9 cellular contexts compared by ENCODE assay signal in the genomic region with DNA sequence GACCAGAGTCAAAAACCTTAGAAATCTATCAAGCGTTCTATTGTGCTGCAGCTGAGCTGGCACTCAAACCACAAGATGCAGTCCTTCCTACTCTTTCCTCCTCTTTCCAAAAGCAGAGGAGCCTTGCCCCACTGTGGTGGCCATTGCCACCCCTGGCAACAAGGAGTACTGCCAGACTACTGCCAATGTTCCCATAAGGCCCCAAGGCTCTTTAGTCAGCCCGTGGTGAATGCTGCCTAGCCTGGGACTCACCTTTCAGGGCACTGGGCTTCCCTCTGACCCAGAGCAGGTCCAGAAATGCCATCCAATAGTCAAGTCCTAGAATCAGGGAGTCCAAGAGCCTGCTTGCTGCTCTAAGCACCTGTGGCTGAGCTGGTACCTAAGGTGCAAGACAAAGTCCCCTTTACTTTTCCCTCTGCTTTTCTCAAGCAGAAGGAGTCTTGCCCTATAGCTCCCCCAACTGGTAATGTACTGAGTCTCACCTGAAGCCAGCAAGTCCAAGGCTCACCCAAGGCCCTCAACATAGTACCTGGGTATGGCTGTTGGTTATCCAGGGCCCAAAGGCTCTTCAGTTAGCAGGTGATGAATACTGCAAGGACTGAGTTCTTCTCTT.
DNase-seq lines count a peak whose midpoint lies in the region; ATAC-seq, FAIRE-seq and TF ChIP-seq lines count a peak whose summit lies in the region.
"Had no signal": no experiment of that assay in that cellular context is flagged by ENCODE, and none has a peak within 500 bp of the region (broad histone marks: within the 10 kb centered on the region; RNA-seq: fewer than 3 reads in every experiment).

No MANE protein-coding gene starts in this region.

- in situ Hi-C loops in Caki2 (cut with HindIII; ENCODE audit: low pct_unique_long_range_greater_than_20kb, low sequenced_read_pairs): no loop called here

- no peak overlapping the region for H3K4me2 ChIP-seq in astrocyte (ENCODE audit: low read length)

- FAIRE-seq in HTR-8/SVneo (lab: Jason Lieb, UNC) (peak; percentile 87), astrocyte (lab: Jason Lieb, UNC) (no peak)

- H3K27me3 Mint-ChIP-seq in astrocyte (ENCODE audit: low read depth, unreplicated experiment): peaks cover 1% of the 10 kb centered on the region
- H3K27me3 Mint-ChIP-seq in mesothelial cell of epicardium (ENCODE audit: low read depth): no peaks in the 10 kb centered on the region
- H3K27me3 Mint-ChIP-seq: stimulated activated naive CD8-positive, alpha-beta T cell treated with anti-CD3 and anti-CD28 coated beads, Interleukin-15, amount 100 ng/mL, for 72 hours had no signal

- H3K4me3 ChIP-seq in astrocyte (ENCODE audit: insufficient read depth, low read depth, low read length): no peak overlapping the region

- H3K79me2 ChIP-seq in astrocyte (ENCODE audit: insufficient read depth, low read length): no peaks in the 10 kb centered on the region

- no peak overlapping the region for H2AFZ ChIP-seq in astrocyte (ENCODE audit: low read depth, low read length)

- no peak overlapping the region for H3K4me3 Mint-ChIP-seq in astrocyte (ENCODE audit: unreplicated experiment)
- no peak overlapping the region for H3K4me3 Mint-ChIP-seq in mesothelial cell of epicardium
- H3K4me3 Mint-ChIP-seq: stimulated activated naive CD8-positive, alpha-beta T cell treated with anti-CD3 and anti-CD28 coated beads, Interleukin-15, amount 100 ng/mL, for 72 hours had no signal

- H3K4me1 Mint-ChIP-seq in astrocyte (ENCODE audit: low read depth, unreplicated experiment) (peaks cover 3% of the 10 kb centered on the region), mesothelial cell of epicardium (peaks cover 2% of the 10 kb centered on the region)
- H3K4me1 Mint-ChIP-seq: stimulated activated naive CD8-positive, alpha-beta T cell treated with anti-CD3 and anti-CD28 coated beads, Interleukin-15, amount 100 ng/mL, for 72 hours had no signal

- no peaks in the 10 kb centered on the region for H4K20me1 ChIP-seq in astrocyte (ENCODE audit: insufficient read depth, low read length)

- H3K9me3 Mint-ChIP-seq in astrocyte (ENCODE audit: unreplicated experiment) (peaks cover 7% of the 10 kb centered on the region), mesothelial cell of epicardium (peaks cover 39% of the 10 kb centered on the region)

- no peak overlapping the region for H3K9ac ChIP-seq in astrocyte (ENCODE audit: low read length)

- no peaks in the 10 kb centered on the region for H3K27me3 ChIP-seq in astrocyte (ENCODE audit: insufficient read depth, low read length)

- ATAC-seq in left colon (peak; percentile 55), GM18867 (IDR thresholded peaks at IDR 0.05; ENCODE audit: unreplicated experiment) (no peak), HG02884 (IDR thresholded peaks at IDR 0.05; ENCODE audit: unreplicated experiment) (no peak)
- ATAC-seq: stimulated activated naive CD8-positive, alpha-beta T cell treated with anti-CD3 and anti-CD28 coated beads, Interleukin-15, amount 100 ng/mL, for 72 hours had no signal

- no peaks in the 10 kb centered on the region for H3K9me3 ChIP-seq in astrocyte (ENCODE audit: insufficient read depth, low read depth, low read length)

- H3K36me3 Mint-ChIP-seq in astrocyte (ENCODE audit: low read depth, unreplicated experiment) (no peaks in the 10 kb centered on the region), mesothelial cell of epicardium (peaks cover 2% of the 10 kb centered on the region)

- DNase-seq in Caki2 (ENCODE audit: low read depth): peak; percentile 2
- DNase-seq in HTR-8/SVneo (ENCODE audit: insufficient read length, low spot score): no peak
- DNase-seq in astrocyte (ENCODE audit: low read depth): no peak
- DNase-seq in left colon: no peak
- no peak for DNase-seq in occipital lobe (lab: John Stamatoyannopoulos, UW)
- DNase-seq in mesothelial cell of epicardium (ENCODE audit: low spot score in 2 of 2, unreplicated experiment in 2 of 2): no peak
- DNase-seq: stimulated activated naive CD8-positive, alpha-beta T cell treated with anti-CD3 and anti-CD28 coated beads, Interleukin-15, amount 100 ng/mL, for 72 hours had no signal

- H3K36me3 ChIP-seq in astrocyte (ENCODE audit: insufficient read depth, low read length): no peaks in the 10 kb centered on the region

- H3K27ac Mint-ChIP-seq in astrocyte (ENCODE audit: unreplicated experiment) (no peak overlapping the region), mesothelial cell of epicardium (no peak overlapping the region)
- H3K27ac Mint-ChIP-seq: stimulated activated naive CD8-positive, alpha-beta T cell treated with anti-CD3 and anti-CD28 coated beads, Interleukin-15, amount 100 ng/mL, for 72 hours had no signal

- TF ChIP-seq CTCF in astrocyte (IDR thresholded peaks at IDR 0.05; ENCODE audit: insufficient read depth, low read depth, low read length) (peak; percentile 19), mesothelial cell of epicardium (IDR thresholded peaks at IDR 0.05; ENCODE audit: unreplicated experiment) (no peak)

- no peaks in the 10 kb centered on the region for H3K4me1 ChIP-seq in astrocyte (ENCODE audit: insufficient read depth, low read length)

- H3K27ac ChIP-seq in astrocyte (ENCODE audit: low read depth, low read length): no peak overlapping the region

- intact Hi-C loops in left colon (cut with DNase I, micrococcal nuclease): no loop called here
